19 cellular contexts compared by ENCODE assay signal in the genomic region with DNA sequence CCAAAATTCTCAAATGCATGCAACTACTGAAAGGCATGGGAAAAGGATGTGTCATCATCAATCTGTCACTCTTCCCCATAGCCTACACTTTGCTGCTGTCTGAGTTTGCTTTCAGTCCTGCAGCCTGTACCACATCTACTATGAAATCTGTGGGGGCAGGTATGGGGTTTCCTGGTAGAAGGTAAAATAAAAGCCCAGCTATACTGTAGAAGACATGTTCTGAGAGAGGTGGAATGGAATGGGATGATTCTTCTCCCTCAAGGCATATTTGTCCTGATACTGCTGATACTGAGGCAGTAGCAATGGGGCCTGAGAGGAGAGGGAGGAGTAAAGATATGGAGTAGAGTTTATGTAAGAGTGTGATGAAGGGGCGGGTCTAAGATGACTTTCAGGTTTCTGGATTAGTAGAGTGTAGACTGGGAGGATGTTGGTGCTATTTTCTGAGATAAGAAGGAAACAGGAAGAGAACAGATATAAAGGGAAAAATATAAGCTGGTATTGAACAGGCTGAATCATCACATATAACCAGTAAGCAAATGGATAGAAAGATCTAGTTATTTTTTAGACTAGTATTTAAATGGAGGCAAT. TPM values are rescaled to one million over a fixed set of nuclear protein-coding genes. Genes with fewer than 3 reads are reported as not detected.
DNase-seq lines count a peak whose midpoint lies in the region; ATAC-seq and TF ChIP-seq lines count a peak whose summit lies in the region.
"Had no signal": no experiment of that assay in that cellular context is flagged by ENCODE, and none has a peak within 500 bp of the region (broad histone marks: within the 10 kb centered on the region; RNA-seq: fewer than 3 reads in every experiment).

No MANE protein-coding gene starts in this region.

- TF ChIP-seq CTCF in chondrocyte (IDR thresholded peaks at IDR 0.05): no peak

- peaks cover 45% of the 10 kb centered on the region for H3K4me1 Mint-ChIP-seq in chondrocyte (ENCODE audit: low read depth)
- peaks cover 14% of the 10 kb centered on the region for H3K4me1 Mint-ChIP-seq in stimulated activated effector memory CD8-positive, alpha-beta T cell treated with anti-CD3 and anti-CD28 coated beads, Interleukin-12 subunit alpha, Interleukin-12 subunit beta, amount 100 ng/mL, for 72 hours
- no peaks in the 10 kb centered on the region for H3K4me1 Mint-ChIP-seq in effector memory CD8-positive, alpha-beta T cell (ENCODE audit: low read depth in 2 of 2)

- no peak overlapping the region for H3K4me3 Mint-ChIP-seq in chondrocyte (ENCODE audit: unreplicated experiment)
- H3K4me3 Mint-ChIP-seq in stimulated activated effector memory CD8-positive, alpha-beta T cell treated with anti-CD3 and anti-CD28 coated beads, Interleukin-12 subunit alpha, Interleukin-12 subunit beta, amount 100 ng/mL, for 72 hours: no peak overlapping the region
- H3K4me3 Mint-ChIP-seq in effector memory CD8-positive, alpha-beta T cell: no peak overlapping the region
- H3K4me3 Mint-ChIP-seq: CD4-positive, CD25-positive, alpha-beta regulatory T cell; nephron progenitor cell; WTC11 had no signal

- no peaks in the 10 kb centered on the region for H3K36me3 Mint-ChIP-seq in activated naive CD4-positive, alpha-beta T cell treated with anti-CD3 and anti-CD28 coated beads, Interleukin-2, amount 50 U/mL, for 72 hours
- H3K36me3 Mint-ChIP-seq in chondrocyte (ENCODE audit: low read depth): no peaks in the 10 kb centered on the region
- H3K36me3 Mint-ChIP-seq in stimulated activated effector memory CD8-positive, alpha-beta T cell treated with anti-CD3 and anti-CD28 coated beads, Interleukin-12 subunit alpha, Interleukin-12 subunit beta, amount 100 ng/mL, for 72 hours: no peaks in the 10 kb centered on the region
- H3K36me3 Mint-ChIP-seq in effector memory CD8-positive, alpha-beta T cell (ENCODE audit: insufficient read depth): no peaks in the 10 kb centered on the region
- H3K36me3 Mint-ChIP-seq: CD4-positive, CD25-positive, alpha-beta regulatory T cell; WTC11 had no signal

- ATAC-seq in activated naive CD4-positive, alpha-beta T cell treated with anti-CD3 and anti-CD28 coated beads, Interleukin-2, amount 50 U/mL, for 72 hours: peak; percentile 24 to 62
- peak; percentile 55 for ATAC-seq in stimulated activated effector memory CD8-positive, alpha-beta T cell treated with anti-CD3 and anti-CD28 coated beads, Interleukin-12 subunit alpha, Interleukin-12 subunit beta, amount 100 ng/mL, for 72 hours
- ATAC-seq in effector memory CD8-positive, alpha-beta T cell (replicated peaks): no peak
- ATAC-seq: gastroesophageal sphincter, sciatic nerve had no signal

- no peak for DNase-seq in activated naive CD4-positive, alpha-beta T cell treated with anti-CD3 and anti-CD28 coated beads, Interleukin-2, amount 50 U/mL, for 72 hours (ENCODE audit: low spot score in 2 of 2)
- DNase-seq in activated naive CD4-positive, alpha-beta T cell treated with anti-CD3 and anti-CD28 coated beads, Interleukin-2, amount 50 U/mL, for 16 hours: no peak
- peak; percentile 14 for DNase-seq in HS-27A (ENCODE audit: low read depth)
- DNase-seq in chondrocyte (ENCODE audit: low spot score): no peak
- DNase-seq in stimulated activated effector memory CD8-positive, alpha-beta T cell treated with anti-CD3 and anti-CD28 coated beads, Interleukin-12 subunit alpha, Interleukin-12 subunit beta, amount 100 ng/mL, for 72 hours (ENCODE audit: low spot score in 2 of 2): no peak
- DNase-seq in stimulated activated CD4-positive, alpha-beta T cell treated with anti-CD3 and anti-CD28 coated beads, Interleukin-2, amount 100 ng/mL, for 48 hours: no peak
- DNase-seq in SKM-1 (lab: John Stamatoyannopoulos, UW; ENCODE audit: unreplicated experiment): no peak
- DNase-seq in effector memory CD8-positive, alpha-beta T cell: no peak
- DNase-seq: amygdala, mesenchymal stem cell, NCI-H1694, nephron progenitor cell, PC-9 had no signal

- no peaks in the 10 kb centered on the region for H3K9me3 Mint-ChIP-seq in activated naive CD4-positive, alpha-beta T cell treated with anti-CD3 and anti-CD28 coated beads, Interleukin-2, amount 50 U/mL, for 72 hours
- H3K9me3 Mint-ChIP-seq in chondrocyte (ENCODE audit: low read depth): peaks cover 4% of the 10 kb centered on the region
- no peaks in the 10 kb centered on the region for H3K9me3 Mint-ChIP-seq in stimulated activated effector memory CD8-positive, alpha-beta T cell treated with anti-CD3 and anti-CD28 coated beads, Interleukin-12 subunit alpha, Interleukin-12 subunit beta, amount 100 ng/mL, for 72 hours
- H3K9me3 Mint-ChIP-seq in effector memory CD8-positive, alpha-beta T cell: no peaks in the 10 kb centered on the region
- H3K9me3 Mint-ChIP-seq: CD4-positive, CD25-positive, alpha-beta regulatory T cell; nephron progenitor cell; WTC11 had no signal

- no peaks in the 10 kb centered on the region for H3K27me3 Mint-ChIP-seq in chondrocyte (ENCODE audit: low read depth)
- peaks cover 6 to 9% of the 10 kb centered on the region in 2 donors for H3K27me3 Mint-ChIP-seq in effector memory CD8-positive, alpha-beta T cell
- H3K27me3 Mint-ChIP-seq: CD4-positive, CD25-positive, alpha-beta regulatory T cell had no signal

- peak overlapping the region in 1 of 2 donors; percentile 22 for H3K27ac Mint-ChIP-seq in activated naive CD4-positive, alpha-beta T cell treated with anti-CD3 and anti-CD28 coated beads, Interleukin-2, amount 50 U/mL, for 72 hours
- H3K27ac Mint-ChIP-seq in chondrocyte (ENCODE audit: unreplicated experiment): peak overlapping the region; percentile 49
- H3K27ac Mint-ChIP-seq in stimulated activated effector memory CD8-positive, alpha-beta T cell treated with anti-CD3 and anti-CD28 coated beads, Interleukin-12 subunit alpha, Interleukin-12 subunit beta, amount 100 ng/mL, for 72 hours: no peak overlapping the region
- H3K27ac Mint-ChIP-seq in effector memory CD8-positive, alpha-beta T cell: no peak overlapping the region
- H3K27ac Mint-ChIP-seq: CD4-positive, CD25-positive, alpha-beta regulatory T cell; nephron progenitor cell; WTC11 had no signal

RNA-seq across cellular contexts. Expression of a gene that starts 38.7 kb away (rescaled TPM):
- total RNA-seq in activated naive CD4-positive, alpha-beta T cell treated with anti-CD3 and anti-CD28 coated beads, Interleukin-2, amount 50 U/mL, for 72 hours: not detected
- not detected in 3 replicates for total RNA-seq in chondrocyte
- total RNA-seq: CD4-positive, CD25-positive, alpha-beta regulatory T cell; esophagus muscularis mucosa; gastroesophageal sphincter; PC-9; T-helper 1 cell treated with Interleukin-12 subunit alpha and Interleukin-12 subunit beta and Interleukin-4 antibody, amounts not matched to agents 30 ng/mL and 1 ng/mL, for 36 hours had no signal
